Comparison of ENCODE assay signal across 30 cellular contexts in the genomic region with DNA sequence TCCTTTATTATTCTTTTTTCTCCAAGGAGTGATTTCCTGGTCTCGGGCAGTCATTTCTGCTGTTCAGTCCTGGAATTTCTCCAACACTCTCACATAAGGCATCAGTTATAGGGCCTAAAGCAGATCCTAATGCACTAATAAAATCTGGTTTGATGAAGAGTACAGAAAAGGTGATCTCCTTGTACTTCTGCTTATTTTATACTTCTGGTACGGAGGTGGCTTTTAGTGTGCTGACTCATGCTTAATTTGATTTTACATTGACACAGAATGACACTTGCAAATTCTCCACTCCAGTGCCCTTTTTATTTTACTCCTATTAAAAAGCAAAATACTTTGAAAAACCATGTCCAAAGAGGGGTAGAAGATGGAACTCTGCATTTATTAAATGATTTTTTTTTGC.
"Had no signal": no experiment of that assay in that cellular context is flagged by ENCODE, and none has a peak within 500 bp of the region (broad histone marks: within the 10 kb centered on the region; RNA-seq: fewer than 3 reads in every experiment).

No MANE protein-coding gene starts in this region.

- H3K36me3 ChIP-seq: adrenal gland, cardiac muscle cell, heart left ventricle, pancreas, spleen, transverse colon had no signal

- H3K4me1 Mint-ChIP-seq: activated CD4-positive, alpha-beta T cell treated with anti-CD3 and anti-CD28 coated beads, Interleukin-2, amount 10 ng/mL, durations not matched to agents 24 days and 14 days; activated naive CD8-positive, alpha-beta T cell treated with anti-CD3 and anti-CD28 coated beads for 36 hours had no signal

- H3K9me3 Mint-ChIP-seq: activated CD4-positive, alpha-beta T cell treated with anti-CD3 and anti-CD28 coated beads, Interleukin-2, amount 10 ng/mL, durations not matched to agents 24 days and 14 days; activated T-helper 1 cell treated with anti-CD3 and anti-CD28 coated beads, Interleukin-12 subunit alpha, Interleukin-12 subunit beta, Interleukin-2, Interleukin-4 antibody, amounts not matched to agents 30 ng/mL and 10 ng/mL and 1 ng/mL, durations not matched to agents 14 hours and 24 hours and 36 hours; immature natural killer cell had no signal

- ATAC-seq: esophagus mucosa, foreskin keratinocyte, heart left ventricle, left colon, pancreas, psoas muscle, right cardiac atrium had no signal

- H3K27me3 ChIP-seq: adrenal gland, cardiac muscle cell, foreskin keratinocyte, heart left ventricle, pancreas, spleen, testis, transverse colon had no signal

- H3K9me3 ChIP-seq: adrenal gland, pancreas, testis had no signal

- H3K27ac Mint-ChIP-seq: activated CD4-positive, alpha-beta memory T cell treated with anti-CD3 and anti-CD28 coated beads for 36 hours; activated CD4-positive, alpha-beta T cell treated with anti-CD3 and anti-CD28 coated beads, Interleukin-2, amount 10 ng/mL, durations not matched to agents 24 days and 14 days; activated naive CD4-positive, alpha-beta T cell treated with anti-CD3 and anti-CD28 coated beads for 36 hours; activated naive CD8-positive, alpha-beta T cell treated with anti-CD3 and anti-CD28 coated beads for 36 hours; activated T-helper 1 cell treated with anti-CD3 and anti-CD28 coated beads, Interleukin-12 subunit alpha, Interleukin-12 subunit beta, Interleukin-2, Interleukin-4 antibody, amounts not matched to agents 30 ng/mL and 10 ng/mL and 1 ng/mL, durations not matched to agents 14 hours and 24 hours and 36 hours; immature natural killer cell had no signal

- H3K4me3 Mint-ChIP-seq: activated CD4-positive, alpha-beta memory T cell treated with anti-CD3 and anti-CD28 coated beads for 36 hours; activated CD4-positive, alpha-beta T cell treated with anti-CD3 and anti-CD28 coated beads, Interleukin-2, amount 10 ng/mL, durations not matched to agents 24 days and 14 days; activated naive CD4-positive, alpha-beta T cell treated with anti-CD3 and anti-CD28 coated beads for 36 hours; activated naive CD8-positive, alpha-beta T cell treated with anti-CD3 and anti-CD28 coated beads for 36 hours; activated T-helper 1 cell treated with anti-CD3 and anti-CD28 coated beads, Interleukin-12 subunit alpha, Interleukin-12 subunit beta, Interleukin-2, Interleukin-4 antibody, amounts not matched to agents 30 ng/mL and 10 ng/mL and 1 ng/mL, durations not matched to agents 14 hours and 24 hours and 36 hours; immature natural killer cell; nephron had no signal

- H3K27ac ChIP-seq: adrenal gland, cardiac muscle cell, foreskin keratinocyte, heart left ventricle, pancreas, psoas muscle, spleen, testis, transverse colon had no signal

- FAIRE-seq: kidney, pancreas had no signal

- DNase-seq: activated CD4-positive, alpha-beta memory T cell treated with anti-CD3 and anti-CD28 coated beads for 36 hours; activated CD4-positive, alpha-beta T cell treated with anti-CD3 and anti-CD28 coated beads, Interleukin-2, amount 10 ng/mL, durations not matched to agents 24 days and 14 days; activated CD4-positive, CD25-positive, alpha-beta regulatory T cell treated with anti-CD3 and anti-CD28 coated beads, Interleukin-2, amount 50 U/mL, for 72 hours; activated CD8-positive, alpha-beta memory T cell treated with anti-CD3 and anti-CD28 coated beads, Interleukin-2, amount 50 U/mL, for 4 hours; activated effector memory CD4-positive, alpha-beta T cell treated with anti-CD3 and anti-CD28 coated beads, Interleukin-2, amount 50 U/mL, for 16 hours; activated naive CD4-positive, alpha-beta T cell treated with anti-CD3 and anti-CD28 coated beads for 36 hours; activated naive CD8-positive, alpha-beta T cell treated with anti-CD3 and anti-CD28 coated beads for 36 hours; activated T-cell treated with anti-CD3 and anti-CD28 coated beads, Interleukin-2, amount 50 U/mL, for 1 hour; adrenal gland; aorta; cortex of kidney; foreskin keratinocyte; heart left ventricle; hypothalamus; immature natural killer cell; kidney; left colon; mammary epithelial cell; pancreas; psoas muscle; right cardiac atrium; spleen; stimulated activated naive CD4-positive, alpha-beta T cell; testis; transverse colon had no signal

- H3K27me3 Mint-ChIP-seq: brain had no signal

- H3K4me3 ChIP-seq: adrenal gland, cardiac muscle cell, heart left ventricle, pancreas, psoas muscle, spleen, testis, transverse colon had no signal

- H3K4me1 ChIP-seq: adrenal gland, foreskin keratinocyte, heart left ventricle, pancreas, psoas muscle, spleen, testis, transverse colon had no signal
